ENCODE assay signal across 20 cellular contexts in the genomic region with DNA sequence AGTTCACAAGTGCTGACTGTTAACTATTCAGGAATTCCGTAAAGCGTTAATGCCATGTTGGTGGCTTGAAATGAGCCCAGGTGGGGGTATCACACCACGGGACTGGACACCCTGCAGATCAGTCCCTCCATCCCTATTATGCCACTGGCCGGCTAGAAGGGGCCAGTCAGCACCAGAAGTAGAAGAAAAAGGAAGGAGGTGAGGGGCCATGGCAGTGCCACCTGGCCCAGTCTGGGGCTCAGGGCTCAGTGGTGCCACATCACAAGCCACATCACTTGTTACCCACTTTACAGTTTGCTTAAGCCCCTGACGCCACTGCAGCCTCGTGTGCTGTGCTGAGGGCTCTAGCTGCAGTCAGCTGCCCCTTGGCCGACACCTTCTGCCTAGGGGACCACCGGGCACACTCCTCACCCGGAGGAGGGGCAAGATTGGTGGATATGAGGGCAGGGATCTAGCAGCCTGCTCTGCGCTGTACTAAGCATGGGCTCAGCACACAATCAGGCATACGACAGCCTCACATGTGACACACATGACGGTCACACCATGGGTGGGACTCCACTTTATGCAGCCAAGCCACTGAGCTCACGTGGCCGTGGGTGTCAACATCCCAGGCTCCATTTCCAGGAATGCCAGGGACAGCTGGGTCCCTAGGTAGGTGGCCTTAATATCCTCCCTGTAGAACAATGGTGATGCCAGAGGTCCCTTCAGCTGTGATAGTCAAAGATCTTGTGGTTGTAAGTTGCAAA. TPM values are rescaled to one million over a fixed set of nuclear protein-coding genes. Genes with fewer than 3 reads are reported as not detected.
DNase-seq lines count a peak whose midpoint lies in the region; TF ChIP-seq lines count a peak whose summit lies in the region.
"Had no signal": no experiment of that assay in that cellular context is flagged by ENCODE, and none has a peak within 500 bp of the region (broad histone marks: within the 10 kb centered on the region; RNA-seq: fewer than 3 reads in every experiment).

No MANE protein-coding gene starts in this region.

- no peak overlapping the region for H3K4me3 Mint-ChIP-seq in dendritic cell treated with granulocyte-macrophage colony-stimulating factor and Interleukin-4, amounts not matched to agents 40 ng/mL and 50 ng/mL, for 4 days
- H3K4me3 Mint-ChIP-seq: activated CD4-positive, alpha-beta T cell treated with anti-CD3 and anti-CD28 coated beads, Interleukin-2, amount 10 ng/mL, durations not matched to agents 7 days and 5 days; stimulated activated naive B cell treated with anti-CD40 and anti-IgM and Interleukin-4, amounts not matched to agents 10 μg/mL and 1 μg/mL and 100 μg/mL, for 72 hours had no signal

- H3K27me3 Mint-ChIP-seq in dendritic cell treated with granulocyte-macrophage colony-stimulating factor and Interleukin-4, amounts not matched to agents 40 ng/mL and 50 ng/mL, for 4 days, result peaks cover 81% of the 10 kb centered on the region

- no peak for TF ChIP-seq CTCF in OCI-LY7 (conservative IDR thresholded peaks at IDR 0.05; ENCODE audit: low read length)

- peaks cover 30% of the 10 kb centered on the region for H3K27me3 ChIP-seq in H7 (ENCODE audit: control insufficient read depth, insufficient read depth, low read length)
- H3K27me3 ChIP-seq in stomach smooth muscle (ENCODE audit: control insufficient read depth in 1 of 2, insufficient read depth in 2 of 2, low read length in 2 of 2), result no peaks in the 10 kb centered on the region

- H3K79me2 ChIP-seq in OCI-LY7 (ENCODE audit: insufficient read depth, low read depth, low read length), result no peaks in the 10 kb centered on the region

- H3K4me2 ChIP-seq in OCI-LY7 (ENCODE audit: low read length), result no peak overlapping the region
- H3K4me2 ChIP-seq: neural progenitor cell had no signal

- H2AFZ ChIP-seq in OCI-LY7 (ENCODE audit: low read length), result no peak overlapping the region
- H2AFZ ChIP-seq: neural progenitor cell had no signal

- H3K9me3 Mint-ChIP-seq in dendritic cell treated with granulocyte-macrophage colony-stimulating factor and Interleukin-4, amounts not matched to agents 40 ng/mL and 50 ng/mL, for 4 days, result no peaks in the 10 kb centered on the region
- H3K9me3 Mint-ChIP-seq: activated CD4-positive, alpha-beta T cell treated with anti-CD3 and anti-CD28 coated beads, Interleukin-2, amount 10 ng/mL, durations not matched to agents 7 days and 5 days; activated naive CD4-positive, alpha-beta T cell treated with anti-CD3 and anti-CD28 coated beads, Interleukin-2, amount 50 U/mL, for 24 hours; stimulated activated naive B cell treated with anti-CD40 and anti-IgM and Interleukin-4, amounts not matched to agents 10 μg/mL and 1 μg/mL and 100 μg/mL, for 72 hours had no signal

- H3K27ac ChIP-seq in stomach smooth muscle (ENCODE audit: low read length), result peak overlapping the region; percentile 99
- H3K27ac ChIP-seq in OCI-LY7 (ENCODE audit: low read depth, low read length, poor library complexity, severe bottlenecking), result no peak overlapping the region
- H3K27ac ChIP-seq: neural progenitor cell had no signal

- peak overlapping the region; percentile 16 for H3K27ac Mint-ChIP-seq in dendritic cell treated with granulocyte-macrophage colony-stimulating factor and Interleukin-4, amounts not matched to agents 40 ng/mL and 50 ng/mL, for 4 days
- H3K27ac Mint-ChIP-seq: activated CD4-positive, alpha-beta T cell treated with anti-CD3 and anti-CD28 coated beads, Interleukin-2, amount 10 ng/mL, durations not matched to agents 7 days and 5 days; neural progenitor cell had no signal

- H3K4me1 ChIP-seq in stomach smooth muscle (ENCODE audit: control insufficient read depth, insufficient read depth, low read length) (peaks cover 52% of the 10 kb centered on the region), OCI-LY7 (ENCODE audit: insufficient read depth, low read length, poor library complexity, severe bottlenecking) (no peaks in the 10 kb centered on the region)

- H3K4me3 ChIP-seq in H7 (ENCODE audit: insufficient read depth, low read depth, low read length) (no peak overlapping the region), stomach smooth muscle (ENCODE audit: low read length in 2 of 2) (peak overlapping the region; percentile 95 to 97), OCI-LY7 (ENCODE audit: low read depth, low read length, poor library complexity, severe bottlenecking) (no peak overlapping the region)
- H3K4me3 ChIP-seq: body of pancreas, K562, neural progenitor cell had no signal

- H3K9me3 ChIP-seq in stomach smooth muscle (ENCODE audit: control insufficient read depth in 2 of 2, low read length in 2 of 2), result no peaks in the 10 kb centered on the region
- H3K9me3 ChIP-seq in OCI-LY7 (ENCODE audit: low read length), result no peaks in the 10 kb centered on the region
- H3K9me3 ChIP-seq: body of pancreas had no signal

- no peaks in the 10 kb centered on the region for H3K36me3 ChIP-seq in H7 (replicated peaks; ENCODE audit: control insufficient read depth, insufficient read depth, low read length)
- peaks cover 3 to 4% of the 10 kb centered on the region in 2 donors for H3K36me3 ChIP-seq in stomach smooth muscle (ENCODE audit: control insufficient read depth in 2 of 2, insufficient read depth in 2 of 2, low read length in 2 of 2)
- H3K36me3 ChIP-seq in OCI-LY7 (ENCODE audit: insufficient read depth, low read length), result no peaks in the 10 kb centered on the region
- H3K36me3 ChIP-seq: neural progenitor cell had no signal

- no peaks in the 10 kb centered on the region for H3K9me2 ChIP-seq in OCI-LY7 (ENCODE audit: insufficient read depth, low read length)

- H3K36me3 Mint-ChIP-seq in dendritic cell treated with granulocyte-macrophage colony-stimulating factor and Interleukin-4, amounts not matched to agents 40 ng/mL and 50 ng/mL, for 4 days (ENCODE audit: low read depth), result no peaks in the 10 kb centered on the region
- H3K36me3 Mint-ChIP-seq: activated naive CD4-positive, alpha-beta T cell treated with anti-CD3 and anti-CD28 coated beads, Interleukin-2, amount 50 U/mL, for 24 hours; neural progenitor cell; stimulated activated naive B cell treated with anti-CD40 and anti-IgM and Interleukin-4, amounts not matched to agents 10 μg/mL and 1 μg/mL and 100 μg/mL, for 72 hours had no signal

- CTCF ChIA-PET in OCI-LY7 (lab: Charles Lee; ENCODE audit: unreplicated experiment), result no interaction called here

- peak; percentile 29 for DNase-seq in H7
- peak; percentile 81 for DNase-seq in mesenteric fat pad (ENCODE audit: low spot score)
- DNase-seq in OCI-LY7 (ENCODE audit: low spot score), result no peak
- no peak for DNase-seq in NOMO-1 treated with DMSO at 0.1 percent for 48 hours (lab: John Stamatoyannopoulos, UW; ENCODE audit: unreplicated experiment)
- DNase-seq in COR-L47 (lab: John Stamatoyannopoulos, UW), result no peak
- DNase-seq in hippocampal formation (lab: John Stamatoyannopoulos, UW), result no peak
- DNase-seq: activated CD4-positive, alpha-beta T cell treated with anti-CD3 and anti-CD28 coated beads, Interleukin-2, amount 10 ng/mL, durations not matched to agents 7 days and 5 days; activated T-cell treated with anti-CD3 and anti-CD28 coated beads, Interleukin-2, amount 50 U/mL, for 1 hour; Caco-2; dermis blood vessel endothelial cell; HCEC 1CT; mammary epithelial cell; NCI-H187 treated with DMSO at 0.1 percent for 48 hours; stimulated activated naive B cell treated with anti-CD40 and anti-IgM and Interleukin-4, amounts not matched to agents 10 μg/mL and 1 μg/mL and 100 μg/mL, for 72 hours had no signal

- H3K4me1 Mint-ChIP-seq in dendritic cell treated with granulocyte-macrophage colony-stimulating factor and Interleukin-4, amounts not matched to agents 40 ng/mL and 50 ng/mL, for 4 days (ENCODE audit: low read depth), result peaks cover 26% of the 10 kb centered on the region

- intact Hi-C loops in dendritic cell treated with granulocyte-macrophage colony-stimulating factor and Interleukin-4, amounts not matched to agents 40 ng/mL and 50 ng/mL, for 4 days (cut with micrococcal nuclease), result loop anchor here (2.0 kb wide), 1 partner anchor 29 kb away; a partner anchor contains a TSS
- intact Hi-C loops in OCI-LY7 (cut with micrococcal nuclease; ENCODE audit: unreplicated experiment), result no loop called here

- POLR2A ChIA-PET in OCI-LY7 (lab: Charles Lee), result no interaction called here

- H4K20me1 ChIP-seq in OCI-LY7 (ENCODE audit: insufficient read depth, low read length), result no peaks in the 10 kb centered on the region

- BruUV-seq in OCI-LY7 (replicated peaks; lab: Mats Ljungman, UMichigan), result no TSS peak

- peak overlapping the region; percentile 96 to 98 for H3K9ac ChIP-seq in stomach smooth muscle (ENCODE audit: low read length in 2 of 2)
- H3K9ac ChIP-seq: neural progenitor cell had no signal

RNA-seq across cellular contexts. Expression of a gene that starts 3.6 kb away (rescaled TPM):
- 0.33 and 1.4 TPM in 2 replicates for total RNA-seq in H7 (2014; rRNA removed; shearing (Covaris generic))
- total RNA-seq in mesenteric fat pad, result 70.6 TPM
- total RNA-seq in OCI-LY7 (2014; rRNA removed; shearing (Covaris generic)), result 0.44 and 1.6 TPM in 2 replicates
- 24.4 and 24.9 TPM in 2 replicates for total RNA-seq in OCI-LY7 (2022)

RNA-seq across cellular contexts. Expression of a gene that starts 25.8 kb away (rescaled TPM):
- total RNA-seq in H7 (2014; rRNA removed; shearing (Covaris generic)), result not detected in 2 replicates
- total RNA-seq in mesenteric fat pad (not detected), OCI-LY7 (2022) (not detected in 2 replicates)
- 0.22 TPM in 1 of 2 replicates, not detected in the other for total RNA-seq in OCI-LY7 (2014; rRNA removed; shearing (Covaris generic))
- total RNA-seq: activated CD4-positive, alpha-beta T cell treated with anti-CD3 and anti-CD28 coated beads, Interleukin-2, amount 10 ng/mL, durations not matched to agents 7 days and 5 days; Caco-2; dermis blood vessel endothelial cell; K562; mammary epithelial cell had no signal

RNA-seq across cellular contexts. Expression of a gene that starts 29.6 kb away (rescaled TPM):
- 10.5 and 13.4 TPM in 2 replicates for total RNA-seq in H7 (2014; rRNA removed; shearing (Covaris generic))
- total RNA-seq in mesenteric fat pad (4.2 TPM), OCI-LY7 (2022) (7.6 and 9.4 TPM in 2 replicates)
- 11.0 and 14.3 TPM in 2 replicates for total RNA-seq in OCI-LY7 (2014; rRNA removed; shearing (Covaris generic))

Comparison
In these comparisons a context has a peak if more than half of its experiments do, and no peak if none do; other contexts are left out.
1. DNase-seq: peak in H7 (single experiment) and mesenteric fat pad (single experiment); none in OCI-LY7 (single experiment), NOMO-1 treated with DMSO at 0.1 percent for 48 hours (single experiment), COR-L47 (single experiment) and hippocampal formation (0 of 2).
2. H3K4me3 ChIP-seq: peak in stomach smooth muscle (2 of 2); none in H7 (single experiment) and OCI-LY7 (single experiment).